Comparison of ENCODE assay signal across 1 cellular context in genomic region chr17:74211141-74211928, GRCh38.
TF ChIP-seq lines count a peak whose summit lies in the region.

No MANE protein-coding gene starts in this region.

TF ChIP-seq in IMR-90, 13 proteins besides CTCF, POLR2A, EP300 and RAD21:
- no peak for TF ChIP-seq RCOR1 (IDR thresholded peaks at IDR 0.05; ENCODE audit: insufficient replicate concordance, low read length)
